ENCODE assay signal across 26 cellular contexts in genomic region chr14:32620303-32620702, GRCh38.
DNase-seq lines count a peak whose midpoint lies in the region; ATAC-seq and TF ChIP-seq lines count a peak whose summit lies in the region.
"Had no signal": no experiment of that assay in that cellular context is flagged by ENCODE, and none has a peak within 500 bp of the region (broad histone marks: within the 10 kb centered on the region; RNA-seq: fewer than 3 reads in every experiment).

No MANE protein-coding gene starts in this region.

- no peaks in the 10 kb centered on the region for H3K36me3 ChIP-seq in mesenchymal stem cell (ENCODE audit: control insufficient read depth in 1 of 2, insufficient read depth in 2 of 2, low read depth in 1 of 2, low read length in 2 of 2)
- H3K36me3 ChIP-seq: gastroesophageal sphincter, sigmoid colon, transverse colon had no signal

- H3K14ac ChIP-seq in mesenchymal stem cell (ENCODE audit: low read length in 2 of 2): no peak overlapping the region

- peaks cover 1% of the 10 kb centered on the region for H3K4me1 ChIP-seq in mesenchymal stem cell (ENCODE audit: control insufficient read depth, insufficient read depth, low read depth, low read length)
- H3K4me1 ChIP-seq: gastroesophageal sphincter, sigmoid colon, transverse colon had no signal

- H2AK5ac ChIP-seq in mesenchymal stem cell (ENCODE audit: low read length, severe bottlenecking): no peak overlapping the region

- H4K8ac ChIP-seq in mesenchymal stem cell (ENCODE audit: low read length): no peak overlapping the region

- peak; percentile 70 for DNase-seq in EH (ENCODE audit: low read depth)
- DNase-seq in HT1080 (ENCODE audit: low read depth): peak; percentile 42
- DNase-seq in choroid plexus epithelial cell (ENCODE audit: low read depth): peak; percentile 26
- peak; percentile 54 for DNase-seq in mesenchymal stem cell
- DNase-seq in T1000 (lab: John Stamatoyannopoulos, UW): no peak
- DNase-seq in NCI-H2171 (lab: John Stamatoyannopoulos, UW): no peak
- no peak for DNase-seq in DMS53 (lab: John Stamatoyannopoulos, UW)
- DNase-seq: activated CD4-positive, alpha-beta T cell treated with anti-CD3 and anti-CD28 coated beads, Interleukin-2, amount 50 U/mL, for 1 hour; activated CD8-positive, alpha-beta memory T cell treated with anti-CD3 and anti-CD28 coated beads, Interleukin-2, amount 10 ng/mL, durations not matched to agents 7 days and 5 days; activated naive CD4-positive, alpha-beta T cell treated with anti-CD3 and anti-CD28 coated beads, Interleukin-2, amount 50 U/mL, for 16 hours; activated T-cell treated with anti-CD3 and anti-CD28 coated beads, Interleukin-2, amount 50 U/mL, for 72 hours; anterior cingulate cortex; CD4-positive, CD25-positive, alpha-beta regulatory T cell; GOT3; hypothalamus; mucosa of descending colon; NCI-H1092 treated with DMSO at 0.1 percent for 48 hours; NCI-H187 treated with DMSO at 0.1 percent for 48 hours; NCI-H345; NCI-H774; posterior cingulate gyrus; sigmoid colon; stimulated activated CD8-positive, alpha-beta memory T cell treated with anti-CD3 and anti-CD28 coated beads, Interleukin-4, amount 100 ng/mL, for 48 hours; transverse colon had no signal

- H3K4me3 ChIP-seq in choroid plexus epithelial cell (ENCODE audit: low read depth, low read length) (no peak overlapping the region), mesenchymal stem cell (ENCODE audit: insufficient read depth in 1 of 2, low read depth in 1 of 2, low read length in 2 of 2) (no peak overlapping the region)
- H3K4me3 ChIP-seq: gastroesophageal sphincter, mucosa of descending colon, sigmoid colon, transverse colon had no signal

- H2AFZ ChIP-seq in mesenchymal stem cell (ENCODE audit: low read depth, low read length): no peak overlapping the region

- no peak overlapping the region for H3K18ac ChIP-seq in mesenchymal stem cell (ENCODE audit: low read depth in 1 of 2, low read length in 2 of 2)

- no peak overlapping the region for H3K4me2 ChIP-seq in mesenchymal stem cell (ENCODE audit: low read length, poor library complexity, severe bottlenecking)

- H3K4ac ChIP-seq in mesenchymal stem cell (ENCODE audit: low read depth in 1 of 2, low read length in 2 of 2): no peak overlapping the region

- no peak overlapping the region for H3K27ac ChIP-seq in mesenchymal stem cell (ENCODE audit: low read length, poor library complexity, severe bottlenecking)
- H3K27ac ChIP-seq: gastroesophageal sphincter, sigmoid colon, transverse colon had no signal

- no peak overlapping the region for H3K23ac ChIP-seq in mesenchymal stem cell (ENCODE audit: low read length in 2 of 2)

- peak overlapping the region; percentile 77 for H3K9ac ChIP-seq in mesenchymal stem cell (ENCODE audit: low read length)

- 21% methylated on average over 2 of the region's 2 CpGs for WGBS in mesenchymal stem cell

- no peaks in the 10 kb centered on the region for H3K9me3 ChIP-seq in mesenchymal stem cell (ENCODE audit: control insufficient read depth, low read length)
- H3K9me3 ChIP-seq: gastroesophageal sphincter, mucosa of descending colon, sigmoid colon, transverse colon had no signal

- no peak overlapping the region for H2BK5ac ChIP-seq in mesenchymal stem cell (ENCODE audit: low read depth, low read length, poor library complexity, severe bottlenecking)

- ATAC-seq in HG03025 (IDR thresholded peaks at IDR 0.05; ENCODE audit: low FRiP score, unreplicated experiment): no peak
- ATAC-seq: activated CD8-positive, alpha-beta memory T cell treated with anti-CD3 and anti-CD28 coated beads, Interleukin-2, amount 10 ng/mL, durations not matched to agents 7 days and 5 days; activated T-cell treated with anti-CD3 and anti-CD28 coated beads, Interleukin-2, amount 50 U/mL, for 72 hours; gastroesophageal sphincter; mucosa of descending colon had no signal

- H3K79me1 ChIP-seq in mesenchymal stem cell (replicated peaks; ENCODE audit: low read length, poor library complexity, severe bottlenecking): no peaks in the 10 kb centered on the region

- no peak for TF ChIP-seq CTCF in choroid plexus epithelial cell (conservative IDR thresholded peaks at IDR 0.05; ENCODE audit: low read depth, low read length)

- no peak overlapping the region for H2BK120ac ChIP-seq in mesenchymal stem cell (ENCODE audit: low read depth, low read length)

- H4K91ac ChIP-seq in mesenchymal stem cell (ENCODE audit: low read length): no peak overlapping the region

- H2BK15ac ChIP-seq in mesenchymal stem cell (ENCODE audit: low read depth, poor library complexity, severe bottlenecking): no peak overlapping the region

- H2BK12ac ChIP-seq in mesenchymal stem cell (ENCODE audit: low read length in 2 of 2): no peak overlapping the region

- H3K27me3 ChIP-seq in mesenchymal stem cell (ENCODE audit: control insufficient read depth in 1 of 2, insufficient read depth in 1 of 2, low read length in 2 of 2): no peaks in the 10 kb centered on the region
- H3K27me3 ChIP-seq: gastroesophageal sphincter, sigmoid colon, transverse colon had no signal

Comparison
In these comparisons a context has a peak if more than half of its experiments do, and no peak if none do; other contexts are left out.
1. DNase-seq: peak in EH (single experiment), HT1080 (single experiment), choroid plexus epithelial cell (single experiment) and mesenchymal stem cell (single experiment); none in T1000 (single experiment), NCI-H2171 (single experiment) and DMS53 (single experiment).